19 cellular contexts compared by ENCODE assay signal in genomic region chr3:123379041-123379830, GRCh38.
"Had no signal": no experiment of that assay in that cellular context is flagged by ENCODE, and none has a peak within 500 bp of the region (broad histone marks: within the 10 kb centered on the region; RNA-seq: fewer than 3 reads in every experiment).

No MANE protein-coding gene starts in this region.

- H3K4me1 Mint-ChIP-seq: activated CD4-positive, alpha-beta T cell treated with anti-CD3 and anti-CD28 coated beads, Interleukin-2, amount 10 ng/mL, durations not matched to agents 24 days and 14 days had no signal

- DNase-seq: activated CD4-positive, alpha-beta T cell treated with anti-CD3 and anti-CD28 coated beads, Interleukin-2, amount 10 ng/mL, durations not matched to agents 24 days and 14 days; activated CD4-positive, CD25-positive, alpha-beta regulatory T cell; activated CD8-positive, alpha-beta memory T cell treated with anti-CD3 and anti-CD28 coated beads, Interleukin-2, amount 50 U/mL, for 4 hours; activated CD8-positive, alpha-beta T cell treated with anti-CD3 and anti-CD28 coated beads, Interleukin-2, amount 10 ng/mL, durations not matched to agents 7 days and 5 days; activated gamma-delta T cell; activated T-cell treated with anti-CD3 and anti-CD28 coated beads, Interleukin-2, amount 50 U/mL, for 72 hours; amygdala; effector memory CD8-positive, alpha-beta T cell; gastrocnemius medialis; mesendoderm; stimulated activated CD4-positive, alpha-beta T cell treated with anti-CD3 and anti-CD28 coated beads, Interleukin-12 subunit alpha, Interleukin-12 subunit beta, amount 100 ng/mL, for 4 hours; stimulated activated CD4-positive, alpha-beta T cell treated with anti-CD3 and anti-CD28 coated beads, Interleukin-2, amount 100 ng/mL, for 24 hours; SW 1271; upper lobe of left lung had no signal

- H3K36me3 Mint-ChIP-seq: activated naive CD8-positive, alpha-beta T cell; brain had no signal

- H2AFZ ChIP-seq: hepatocyte had no signal

- H3K27me3 Mint-ChIP-seq: activated CD4-positive, alpha-beta T cell treated with anti-CD3 and anti-CD28 coated beads, Interleukin-2, amount 10 ng/mL, durations not matched to agents 24 days and 14 days; activated naive CD8-positive, alpha-beta T cell; brain had no signal

- H3K4me3 Mint-ChIP-seq: activated CD4-positive, alpha-beta T cell treated with anti-CD3 and anti-CD28 coated beads, Interleukin-2, amount 10 ng/mL, durations not matched to agents 24 days and 14 days; activated CD8-positive, alpha-beta T cell treated with anti-CD3 and anti-CD28 coated beads, Interleukin-2, amount 10 ng/mL, durations not matched to agents 7 days and 5 days; activated naive CD8-positive, alpha-beta T cell; activated T-cell treated with anti-CD3 and anti-CD28 coated beads, Interleukin-2, amount 50 U/mL, for 72 hours; brain; effector memory CD8-positive, alpha-beta T cell; nephron had no signal

- H3K4me1 ChIP-seq: gastrocnemius medialis, upper lobe of left lung had no signal

- H3K9me3 Mint-ChIP-seq: activated CD4-positive, alpha-beta T cell treated with anti-CD3 and anti-CD28 coated beads, Interleukin-2, amount 10 ng/mL, durations not matched to agents 24 days and 14 days; activated T-cell treated with anti-CD3 and anti-CD28 coated beads, Interleukin-2, amount 50 U/mL, for 72 hours; effector memory CD8-positive, alpha-beta T cell; nephron had no signal

- H3K36me3 ChIP-seq: gastrocnemius medialis, upper lobe of left lung had no signal

- H3K4me2 ChIP-seq: hepatocyte had no signal

- H3K27me3 ChIP-seq: gastrocnemius medialis, hepatocyte, upper lobe of left lung had no signal

- H3K9me3 ChIP-seq: gastrocnemius medialis, upper lobe of left lung had no signal

- ATAC-seq: activated CD8-positive, alpha-beta T cell treated with anti-CD3 and anti-CD28 coated beads, Interleukin-2, amount 10 ng/mL, durations not matched to agents 7 days and 5 days; activated T-cell treated with anti-CD3 and anti-CD28 coated beads, Interleukin-2, amount 50 U/mL, for 72 hours; effector memory CD8-positive, alpha-beta T cell; gastrocnemius medialis had no signal

- H3K27ac ChIP-seq: epithelial cell of prostate, gastrocnemius medialis, hepatocyte, upper lobe of left lung had no signal

- H3K27ac Mint-ChIP-seq: activated CD4-positive, alpha-beta T cell treated with anti-CD3 and anti-CD28 coated beads, Interleukin-2, amount 10 ng/mL, durations not matched to agents 24 days and 14 days; activated CD8-positive, alpha-beta T cell treated with anti-CD3 and anti-CD28 coated beads, Interleukin-2, amount 10 ng/mL, durations not matched to agents 7 days and 5 days; activated naive CD8-positive, alpha-beta T cell; activated T-cell treated with anti-CD3 and anti-CD28 coated beads, Interleukin-2, amount 50 U/mL, for 72 hours; brain; effector memory CD8-positive, alpha-beta T cell; nephron had no signal

- H3K4me3 ChIP-seq: gastrocnemius medialis, hepatocyte, upper lobe of left lung had no signal
